Comparison of ENCODE assay signal across 1 cellular context in genomic region chr10:71347587-71348395, GRCh38.
TF ChIP-seq lines count a peak whose summit lies in the region.

No MANE protein-coding gene starts in this region.

TF ChIP-seq in HepG2, 621 proteins besides CTCF, POLR2A, EP300 and RAD21 (continued from another document and continues in another):
- TF ChIP-seq, protein P1, sequence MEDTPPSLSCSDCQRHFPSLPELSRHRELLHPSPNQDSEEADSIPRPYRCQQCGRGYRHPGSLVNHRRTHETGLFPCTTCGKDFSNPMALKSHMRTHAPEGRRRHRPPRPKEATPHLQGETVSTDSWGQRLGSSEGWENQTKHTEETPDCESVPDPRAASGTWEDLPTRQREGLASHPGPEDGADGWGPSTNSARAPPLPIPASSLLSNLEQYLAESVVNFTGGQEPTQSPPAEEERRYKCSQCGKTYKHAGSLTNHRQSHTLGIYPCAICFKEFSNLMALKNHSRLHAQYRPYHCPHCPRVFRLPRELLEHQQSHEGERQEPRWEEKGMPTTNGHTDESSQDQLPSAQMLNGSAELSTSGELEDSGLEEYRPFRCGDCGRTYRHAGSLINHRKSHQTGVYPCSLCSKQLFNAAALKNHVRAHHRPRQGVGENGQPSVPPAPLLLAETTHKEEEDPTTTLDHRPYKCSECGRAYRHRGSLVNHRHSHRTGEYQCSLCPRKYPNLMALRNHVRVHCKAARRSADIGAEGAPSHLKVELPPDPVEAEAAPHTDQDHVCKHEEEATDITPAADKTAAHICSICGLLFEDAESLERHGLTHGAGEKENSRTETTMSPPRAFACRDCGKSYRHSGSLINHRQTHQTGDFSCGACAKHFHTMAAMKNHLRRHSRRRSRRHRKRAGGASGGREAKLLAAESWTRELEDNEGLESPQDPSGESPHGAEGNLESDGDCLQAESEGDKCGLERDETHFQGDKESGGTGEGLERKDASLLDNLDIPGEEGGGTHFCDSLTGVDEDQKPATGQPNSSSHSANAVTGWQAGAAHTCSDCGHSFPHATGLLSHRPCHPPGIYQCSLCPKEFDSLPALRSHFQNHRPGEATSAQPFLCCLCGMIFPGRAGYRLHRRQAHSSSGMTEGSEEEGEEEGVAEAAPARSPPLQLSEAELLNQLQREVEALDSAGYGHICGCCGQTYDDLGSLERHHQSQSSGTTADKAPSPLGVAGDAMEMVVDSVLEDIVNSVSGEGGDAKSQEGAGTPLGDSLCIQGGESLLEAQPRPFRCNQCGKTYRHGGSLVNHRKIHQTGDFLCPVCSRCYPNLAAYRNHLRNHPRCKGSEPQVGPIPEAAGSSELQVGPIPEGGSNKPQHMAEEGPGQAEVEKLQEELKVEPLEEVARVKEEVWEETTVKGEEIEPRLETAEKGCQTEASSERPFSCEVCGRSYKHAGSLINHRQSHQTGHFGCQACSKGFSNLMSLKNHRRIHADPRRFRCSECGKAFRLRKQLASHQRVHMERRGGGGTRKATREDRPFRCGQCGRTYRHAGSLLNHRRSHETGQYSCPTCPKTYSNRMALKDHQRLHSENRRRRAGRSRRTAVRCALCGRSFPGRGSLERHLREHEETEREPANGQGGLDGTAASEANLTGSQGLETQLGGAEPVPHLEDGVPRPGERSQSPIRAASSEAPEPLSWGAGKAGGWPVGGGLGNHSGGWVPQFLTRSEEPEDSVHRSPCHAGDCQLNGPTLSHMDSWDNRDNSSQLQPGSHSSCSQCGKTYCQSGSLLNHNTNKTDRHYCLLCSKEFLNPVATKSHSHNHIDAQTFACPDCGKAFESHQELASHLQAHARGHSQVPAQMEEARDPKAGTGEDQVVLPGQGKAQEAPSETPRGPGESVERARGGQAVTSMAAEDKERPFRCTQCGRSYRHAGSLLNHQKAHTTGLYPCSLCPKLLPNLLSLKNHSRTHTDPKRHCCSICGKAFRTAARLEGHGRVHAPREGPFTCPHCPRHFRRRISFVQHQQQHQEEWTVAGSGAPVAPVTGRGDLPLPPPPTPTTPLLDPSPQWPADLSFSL (CRISPR knock-in tag; IDR thresholded peaks at IDR 0.05): no peak
- TF ChIP-seq ZNF207 (IDR thresholded peaks at IDR 0.05; ENCODE audit: borderline replicate concordance) (no peak), ZNF747 (CRISPR knock-in tag; IDR thresholded peaks at IDR 0.05; ENCODE audit: borderline replicate concordance) (0 out of 2 replicates have a peak, but pooled peaks have one; percentile 56), PLSCR1 (CRISPR knock-in tag; IDR thresholded peaks at IDR 0.05; ENCODE audit: borderline replicate concordance) (no peak), RARA (CRISPR knock-in tag; IDR thresholded peaks at IDR 0.05) (peak; percentile 71), ATM (IDR thresholded peaks at IDR 0.05; ENCODE audit: borderline replicate concordance) (no peak), ZNF101 (CRISPR knock-in tag; IDR thresholded peaks at IDR 0.05; ENCODE audit: borderline replicate concordance, low read depth) (no peak), STAT6 (CRISPR knock-in tag; IDR thresholded peaks at IDR 0.05; ENCODE audit: borderline replicate concordance) (no peak), SOX5 (CRISPR knock-in tag; IDR thresholded peaks at IDR 0.05; ENCODE audit: borderline replicate concordance) (peak; percentile 78), ZNF652 (CRISPR knock-in tag; IDR thresholded peaks at IDR 0.05; ENCODE audit: borderline replicate concordance, low read depth) (no peak), JARID2 (CRISPR knock-in tag; IDR thresholded peaks at IDR 0.05; ENCODE audit: insufficient replicate concordance) (no peak), MIXL1 (CRISPR knock-in tag; IDR thresholded peaks at IDR 0.05) (peak; percentile 87), ARNT2 (CRISPR knock-in tag; IDR thresholded peaks at IDR 0.05; ENCODE audit: low read depth) (peak; percentile 68; the same call in 1 of the 2 replicates), HCFC1 (IDR thresholded peaks at IDR 0.05; ENCODE audit: low read depth, low read length) (no peak), ZBTB7A (CRISPR knock-in tag; IDR thresholded peaks at IDR 0.05) (no peak), ZKSCAN1 (IDR thresholded peaks at IDR 0.05; ENCODE audit: low read length) (no peak), ZNF550 (CRISPR knock-in tag; IDR thresholded peaks at IDR 0.05; ENCODE audit: borderline replicate concordance) (no peak), SKIL (CRISPR knock-in tag; IDR thresholded peaks at IDR 0.05; ENCODE audit: borderline replicate concordance) (peak; percentile 79), HNRNPUL1 (IDR thresholded peaks at IDR 0.05; ENCODE audit: low read depth, low read length) (no peak), ARID3A (IDR thresholded peaks at IDR 0.05; ENCODE audit: low read depth, low read length) (no peak), SMYD3 (CRISPR knock-in tag; IDR thresholded peaks at IDR 0.05) (no peak), ZNF781 (CRISPR knock-in tag; IDR thresholded peaks at IDR 0.05; ENCODE audit: borderline replicate concordance, not compliant biosample characterization) (no peak), ZNF292 (CRISPR knock-in tag; IDR thresholded peaks at IDR 0.05; ENCODE audit: borderline replicate concordance, low read depth) (peak; percentile 96), RORA (CRISPR knock-in tag; IDR thresholded peaks at IDR 0.05) (no peak), ZNF850 (CRISPR knock-in tag; conservative IDR thresholded peaks at IDR 0.05) (no peak), KDM5A (IDR thresholded peaks at IDR 0.05; ENCODE audit: borderline replicate concordance, low read length) (no peak), SIN3B (IDR thresholded peaks at IDR 0.05; ENCODE audit: low read length) (no peak), ZBTB8A (CRISPR knock-in tag; IDR thresholded peaks at IDR 0.05; ENCODE audit: borderline replicate concordance, low read depth) (no peak), REPIN1 (CRISPR knock-in tag; IDR thresholded peaks at IDR 0.05; ENCODE audit: borderline replicate concordance, low read depth) (no peak), ZNF792 (CRISPR knock-in tag; IDR thresholded peaks at IDR 0.05) (peak; percentile 75; the same call in 1 of the 2 replicates), FOSL1 (CRISPR knock-in tag; IDR thresholded peaks at IDR 0.05; ENCODE audit: borderline replicate concordance) (no peak)
- TF ChIP-seq, protein P2, sequence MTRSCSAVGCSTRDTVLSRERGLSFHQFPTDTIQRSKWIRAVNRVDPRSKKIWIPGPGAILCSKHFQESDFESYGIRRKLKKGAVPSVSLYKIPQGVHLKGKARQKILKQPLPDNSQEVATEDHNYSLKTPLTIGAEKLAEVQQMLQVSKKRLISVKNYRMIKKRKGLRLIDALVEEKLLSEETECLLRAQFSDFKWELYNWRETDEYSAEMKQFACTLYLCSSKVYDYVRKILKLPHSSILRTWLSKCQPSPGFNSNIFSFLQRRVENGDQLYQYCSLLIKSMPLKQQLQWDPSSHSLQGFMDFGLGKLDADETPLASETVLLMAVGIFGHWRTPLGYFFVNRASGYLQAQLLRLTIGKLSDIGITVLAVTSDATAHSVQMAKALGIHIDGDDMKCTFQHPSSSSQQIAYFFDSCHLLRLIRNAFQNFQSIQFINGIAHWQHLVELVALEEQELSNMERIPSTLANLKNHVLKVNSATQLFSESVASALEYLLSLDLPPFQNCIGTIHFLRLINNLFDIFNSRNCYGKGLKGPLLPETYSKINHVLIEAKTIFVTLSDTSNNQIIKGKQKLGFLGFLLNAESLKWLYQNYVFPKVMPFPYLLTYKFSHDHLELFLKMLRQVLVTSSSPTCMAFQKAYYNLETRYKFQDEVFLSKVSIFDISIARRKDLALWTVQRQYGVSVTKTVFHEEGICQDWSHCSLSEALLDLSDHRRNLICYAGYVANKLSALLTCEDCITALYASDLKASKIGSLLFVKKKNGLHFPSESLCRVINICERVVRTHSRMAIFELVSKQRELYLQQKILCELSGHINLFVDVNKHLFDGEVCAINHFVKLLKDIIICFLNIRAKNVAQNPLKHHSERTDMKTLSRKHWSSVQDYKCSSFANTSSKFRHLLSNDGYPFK (CRISPR knock-in tag; IDR thresholded peaks at IDR 0.05; ENCODE audit: borderline replicate concordance): peak; percentile 52; the same call in 1 of the 2 replicates
- TF ChIP-seq, protein P3, sequence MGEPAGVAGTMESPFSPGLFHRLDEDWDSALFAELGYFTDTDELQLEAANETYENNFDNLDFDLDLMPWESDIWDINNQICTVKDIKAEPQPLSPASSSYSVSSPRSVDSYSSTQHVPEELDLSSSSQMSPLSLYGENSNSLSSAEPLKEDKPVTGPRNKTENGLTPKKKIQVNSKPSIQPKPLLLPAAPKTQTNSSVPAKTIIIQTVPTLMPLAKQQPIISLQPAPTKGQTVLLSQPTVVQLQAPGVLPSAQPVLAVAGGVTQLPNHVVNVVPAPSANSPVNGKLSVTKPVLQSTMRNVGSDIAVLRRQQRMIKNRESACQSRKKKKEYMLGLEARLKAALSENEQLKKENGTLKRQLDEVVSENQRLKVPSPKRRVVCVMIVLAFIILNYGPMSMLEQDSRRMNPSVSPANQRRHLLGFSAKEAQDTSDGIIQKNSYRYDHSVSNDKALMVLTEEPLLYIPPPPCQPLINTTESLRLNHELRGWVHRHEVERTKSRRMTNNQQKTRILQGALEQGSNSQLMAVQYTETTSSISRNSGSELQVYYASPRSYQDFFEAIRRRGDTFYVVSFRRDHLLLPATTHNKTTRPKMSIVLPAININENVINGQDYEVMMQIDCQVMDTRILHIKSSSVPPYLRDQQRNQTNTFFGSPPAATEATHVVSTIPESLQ (CRISPR knock-in tag; conservative IDR thresholded peaks at IDR 0.05): no peak; the same call in 1 of the 2 replicates
- TF ChIP-seq, protein P4, sequence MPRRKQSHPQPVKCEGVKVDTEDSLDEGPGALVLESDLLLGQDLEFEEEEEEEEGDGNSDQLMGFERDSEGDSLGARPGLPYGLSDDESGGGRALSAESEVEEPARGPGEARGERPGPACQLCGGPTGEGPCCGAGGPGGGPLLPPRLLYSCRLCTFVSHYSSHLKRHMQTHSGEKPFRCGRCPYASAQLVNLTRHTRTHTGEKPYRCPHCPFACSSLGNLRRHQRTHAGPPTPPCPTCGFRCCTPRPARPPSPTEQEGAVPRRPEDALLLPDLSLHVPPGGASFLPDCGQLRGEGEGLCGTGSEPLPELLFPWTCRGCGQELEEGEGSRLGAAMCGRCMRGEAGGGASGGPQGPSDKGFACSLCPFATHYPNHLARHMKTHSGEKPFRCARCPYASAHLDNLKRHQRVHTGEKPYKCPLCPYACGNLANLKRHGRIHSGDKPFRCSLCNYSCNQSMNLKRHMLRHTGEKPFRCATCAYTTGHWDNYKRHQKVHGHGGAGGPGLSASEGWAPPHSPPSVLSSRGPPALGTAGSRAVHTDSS (CRISPR knock-in tag; conservative IDR thresholded peaks at IDR 0.05): no peak
- TF ChIP-seq, protein P5, sequence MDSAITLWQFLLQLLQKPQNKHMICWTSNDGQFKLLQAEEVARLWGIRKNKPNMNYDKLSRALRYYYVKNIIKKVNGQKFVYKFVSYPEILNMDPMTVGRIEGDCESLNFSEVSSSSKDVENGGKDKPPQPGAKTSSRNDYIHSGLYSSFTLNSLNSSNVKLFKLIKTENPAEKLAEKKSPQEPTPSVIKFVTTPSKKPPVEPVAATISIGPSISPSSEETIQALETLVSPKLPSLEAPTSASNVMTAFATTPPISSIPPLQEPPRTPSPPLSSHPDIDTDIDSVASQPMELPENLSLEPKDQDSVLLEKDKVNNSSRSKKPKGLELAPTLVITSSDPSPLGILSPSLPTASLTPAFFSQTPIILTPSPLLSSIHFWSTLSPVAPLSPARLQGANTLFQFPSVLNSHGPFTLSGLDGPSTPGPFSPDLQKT (CRISPR knock-in tag; IDR thresholded peaks at IDR 0.05; ENCODE audit: borderline replicate concordance): no peak
